In the genomic region with DNA sequence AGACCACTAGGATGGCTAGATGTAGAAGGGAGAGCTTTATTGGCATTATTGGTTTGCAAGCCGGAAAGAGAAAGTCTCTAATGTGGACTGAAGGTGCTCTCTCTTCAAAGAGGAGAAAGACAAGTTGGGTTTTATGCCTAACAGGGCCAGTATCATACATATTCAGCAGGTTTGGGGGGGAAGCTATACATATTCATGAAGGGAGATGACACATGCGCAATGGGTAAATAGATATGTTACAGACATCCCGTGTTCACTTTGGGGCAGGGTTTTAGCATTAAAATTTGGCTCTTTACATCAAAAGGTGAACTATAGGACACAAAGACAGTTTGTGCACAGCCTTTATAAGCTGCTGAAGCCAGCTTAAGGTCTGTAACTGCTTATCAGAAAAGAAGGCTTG, we compare ENCODE assay signal across 16 cellular contexts. TPM values are rescaled to one million over a fixed set of nuclear protein-coding genes. Genes with fewer than 3 reads are reported as not detected.
DNase-seq lines count a peak whose midpoint lies in the region; TF ChIP-seq lines count a peak whose summit lies in the region.
"Had no signal": no experiment of that assay in that cellular context is flagged by ENCODE, and none has a peak within 500 bp of the region (broad histone marks: within the 10 kb centered on the region; RNA-seq: fewer than 3 reads in every experiment).

No MANE protein-coding gene starts in this region.

- H3K36me3 Mint-ChIP-seq in brain (no peaks in the 10 kb centered on the region), Caco-2 (ENCODE audit: insufficient read depth, unreplicated experiment) (no peaks in the 10 kb centered on the region)
- no peaks in the 10 kb centered on the region for H3K36me3 Mint-ChIP-seq in activated CD4-positive, alpha-beta T cell treated with anti-CD3 and anti-CD28 coated beads, Interleukin-2, amount 10 ng/mL, durations not matched to agents 24 days and 14 days (ENCODE audit: low read depth)
- H3K36me3 Mint-ChIP-seq: IgD-negative memory B cell had no signal

- no peaks in the 10 kb centered on the region for H3K36me3 ChIP-seq in Caco-2 (ENCODE audit: control insufficient read depth, insufficient read depth, low read length)

- TF ChIP-seq CTCF in brain (conservative IDR thresholded peaks at IDR 0.05) (no peak), Caco-2 (IDR thresholded peaks at IDR 0.05; ENCODE audit: insufficient read depth in 1 of 2, low read depth in 1 of 2, low read length in 1 of 2, severe bottlenecking in 1 of 2, unreplicated experiment in 1 of 2) (no peak)

- peaks cover 3 to 4% (median 3%) of the 10 kb centered on the region in 5 experiments for H3K9me3 Mint-ChIP-seq in brain
- H3K9me3 Mint-ChIP-seq in Caco-2 (ENCODE audit: unreplicated experiment): no peaks in the 10 kb centered on the region
- peaks cover 3% of the 10 kb centered on the region for H3K9me3 Mint-ChIP-seq in activated CD4-positive, alpha-beta T cell treated with anti-CD3 and anti-CD28 coated beads, Interleukin-2, amount 10 ng/mL, durations not matched to agents 24 days and 14 days

- H3K27me3 Mint-ChIP-seq in brain (peaks cover 20% of the 10 kb centered on the region), Caco-2 (ENCODE audit: insufficient read depth, unreplicated experiment) (peaks cover 15% of the 10 kb centered on the region)
- peaks cover 36% of the 10 kb centered on the region for H3K27me3 Mint-ChIP-seq in activated CD4-positive, alpha-beta T cell treated with anti-CD3 and anti-CD28 coated beads, Interleukin-2, amount 10 ng/mL, durations not matched to agents 24 days and 14 days

- no peaks in the 10 kb centered on the region for H3K9me3 ChIP-seq in Caco-2
- H3K9me3 ChIP-seq: A549 had no signal

- H3K27ac Mint-ChIP-seq in brain: peak overlapping the region in 3 of 5 experiments; percentile 12 to 64 (median 40)
- H3K27ac Mint-ChIP-seq in Caco-2 (ENCODE audit: unreplicated experiment): no peak overlapping the region
- no peak overlapping the region for H3K27ac Mint-ChIP-seq in activated CD4-positive, alpha-beta T cell treated with anti-CD3 and anti-CD28 coated beads, Interleukin-2, amount 10 ng/mL, durations not matched to agents 24 days and 14 days
- H3K27ac Mint-ChIP-seq: CD4-positive, alpha-beta T cell; IgD-negative memory B cell had no signal

- DNase-seq in DMS 273 (lab: John Stamatoyannopoulos, UW; ENCODE audit: unreplicated experiment): peak; percentile 21
- DNase-seq in DMS 273 treated with DMSO at 0.1 percent for 48 hours (lab: John Stamatoyannopoulos, UW): no peak
- peak; percentile 93 for DNase-seq in NCI-H82 (lab: John Stamatoyannopoulos, UW)
- no peak for DNase-seq in Caco-2
- no peak for DNase-seq in activated CD4-positive, alpha-beta T cell treated with anti-CD3 and anti-CD28 coated beads, Interleukin-2, amount 10 ng/mL, durations not matched to agents 24 days and 14 days
- DNase-seq in NCI-H446 (lab: John Stamatoyannopoulos, UW): no peak
- DNase-seq: AML-193; CD4-positive, alpha-beta T cell; GM23248; H7; KG1 had no signal

- no peaks in the 10 kb centered on the region; the same call in 1 of the 2 replicates for H3K27me3 ChIP-seq in Caco-2 (replicated peaks; ENCODE audit: control insufficient read depth, insufficient read depth, low read length)

- POLR2A ChIA-PET in Caco-2 (lab: Charles Lee): no interaction called here

- H3K4me3 Mint-ChIP-seq in brain (no peak overlapping the region), Caco-2 (ENCODE audit: unreplicated experiment) (no peak overlapping the region)
- H3K4me3 Mint-ChIP-seq in activated CD4-positive, alpha-beta T cell treated with anti-CD3 and anti-CD28 coated beads, Interleukin-2, amount 10 ng/mL, durations not matched to agents 24 days and 14 days: no peak overlapping the region
- H3K4me3 Mint-ChIP-seq: CD4-positive, alpha-beta T cell; IgD-negative memory B cell had no signal

- H3K4me1 ChIP-seq in Caco-2: no peaks in the 10 kb centered on the region

- no peak overlapping the region for H3K4me3 ChIP-seq in Caco-2 (ENCODE audit: low read depth, low read length)
- H3K4me3 ChIP-seq: A549, GM23248 had no signal

- BruUV-seq in Caco-2 (replicated peaks; lab: Mats Ljungman, UMichigan): no TSS peak

- intact Hi-C loops in Caco-2 (cut with micrococcal nuclease; ENCODE audit: unreplicated experiment): no loop called here
- intact Hi-C loops in activated CD4-positive, alpha-beta T cell treated with anti-CD3 and anti-CD28 coated beads, Interleukin-2, amount 10 ng/mL, durations not matched to agents 24 days and 14 days (cut with micrococcal nuclease): no loop called here

- H3K4me1 Mint-ChIP-seq in brain: peaks cover 43% of the 10 kb centered on the region
- no peaks in the 10 kb centered on the region for H3K4me1 Mint-ChIP-seq in Caco-2 (ENCODE audit: low read depth, unreplicated experiment)
- H3K4me1 Mint-ChIP-seq in activated CD4-positive, alpha-beta T cell treated with anti-CD3 and anti-CD28 coated beads, Interleukin-2, amount 10 ng/mL, durations not matched to agents 24 days and 14 days: no peaks in the 10 kb centered on the region
- H3K4me1 Mint-ChIP-seq: IgD-negative memory B cell had no signal

- CTCF ChIA-PET in Caco-2 (lab: Charles Lee): interaction anchor here (1.9 kb wide), 1 partner anchor 15 kb away, joined by 7 read pairs; no protein-coding TSS in a partner anchor

RNA-seq across cellular contexts. Expression of gene LRRN2, which starts 46.5 kb away (rescaled TPM):
- 9.2 TPM for polyA plus RNA-seq in brain (ENCODE audit: insufficient read depth, low read depth, low replicate concordance)
- not detected in 2 replicates for total RNA-seq in Caco-2 (2022)
- 0.05 TPM in 1 of 2 replicates, not detected in the other for total RNA-seq in activated CD4-positive, alpha-beta T cell treated with anti-CD3 and anti-CD28 coated beads, Interleukin-2, amount 10 ng/mL, durations not matched to agents 24 days and 14 days
- total RNA-seq: CD4-positive, alpha-beta T cell; HepG2 had no signal
- polyA plus RNA-seq: BJ, GM23248, HepG2, IgD-negative memory B cell had no signal

Comparison
In these comparisons a context has a peak if more than half of its experiments do, and no peak if none do; other contexts are left out.
1. DNase-seq: peak in DMS 273 (single experiment) and NCI-H82 (single experiment); none in DMS 273 treated with DMSO at 0.1 percent for 48 hours (single experiment), Caco-2 (0 of 2), activated CD4-positive, alpha-beta T cell treated with anti-CD3 and anti-CD28 coated beads, Interleukin-2, amount 10 ng/mL, durations not matched to agents 24 days and 14 days (single experiment) and NCI-H446 (0 of 2).
2. H3K27ac Mint-ChIP-seq: peak in brain (3 of 5); none in Caco-2 (single experiment) and activated CD4-positive, alpha-beta T cell treated with anti-CD3 and anti-CD28 coated beads, Interleukin-2, amount 10 ng/mL, durations not matched to agents 24 days and 14 days (single experiment).